Comparison of ENCODE assay signal across 1 cellular context in the genomic region with DNA sequence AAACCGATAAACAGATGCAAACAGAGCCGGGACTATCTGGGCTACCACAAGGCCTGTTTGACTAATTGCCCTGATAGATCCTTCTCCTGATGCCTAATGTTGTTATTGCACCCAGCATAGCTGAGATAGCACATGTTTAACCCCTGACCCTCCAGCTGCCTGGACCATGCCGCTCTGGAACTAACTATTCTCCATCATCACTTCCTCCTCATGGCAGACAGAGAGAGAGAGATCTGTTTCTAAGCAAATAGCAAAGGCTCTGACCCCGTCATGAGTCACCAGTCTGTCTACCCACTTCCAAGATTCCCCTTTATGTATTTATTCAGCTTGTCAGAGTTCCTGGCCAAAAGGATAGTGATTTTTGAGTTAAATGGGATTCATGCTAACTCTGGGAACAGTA.
TF ChIP-seq lines count a peak whose summit lies in the region.

No MANE protein-coding gene starts in this region.

TF ChIP-seq in HepG2, 621 proteins besides CTCF, POLR2A, EP300 and RAD21 (continued from another document and continues in another):
- TF ChIP-seq, protein P1, sequence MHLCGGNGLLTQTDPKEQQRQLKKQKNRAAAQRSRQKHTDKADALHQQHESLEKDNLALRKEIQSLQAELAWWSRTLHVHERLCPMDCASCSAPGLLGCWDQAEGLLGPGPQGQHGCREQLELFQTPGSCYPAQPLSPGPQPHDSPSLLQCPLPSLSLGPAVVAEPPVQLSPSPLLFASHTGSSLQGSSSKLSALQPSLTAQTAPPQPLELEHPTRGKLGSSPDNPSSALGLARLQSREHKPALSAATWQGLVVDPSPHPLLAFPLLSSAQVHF (CRISPR knock-in tag; IDR thresholded peaks at IDR 0.05): no peak
- TF ChIP-seq, protein P2, sequence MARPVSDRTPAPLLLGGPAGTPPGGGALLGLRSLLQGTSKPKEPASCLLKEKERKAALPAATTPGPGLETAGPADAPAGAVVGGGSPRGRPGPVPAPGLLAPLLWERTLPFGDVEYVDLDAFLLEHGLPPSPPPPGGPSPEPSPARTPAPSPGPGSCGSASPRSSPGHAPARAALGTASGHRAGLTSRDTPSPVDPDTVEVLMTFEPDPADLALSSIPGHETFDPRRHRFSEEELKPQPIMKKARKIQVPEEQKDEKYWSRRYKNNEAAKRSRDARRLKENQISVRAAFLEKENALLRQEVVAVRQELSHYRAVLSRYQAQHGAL (CRISPR knock-in tag; IDR thresholded peaks at IDR 0.05; ENCODE audit: not compliant biosample characterization): no peak
- TF ChIP-seq HDAC2 (CRISPR knock-in tag; IDR thresholded peaks at IDR 0.05) (peak; percentile 70), SAP130 (CRISPR knock-in tag; IDR thresholded peaks at IDR 0.05; ENCODE audit: low read depth) (peak; percentile 79), SYNCRIP (IDR thresholded peaks at IDR 0.05; ENCODE audit: insufficient read depth, low read depth, low read length) (no peak), KDM6A (CRISPR knock-in tag; IDR thresholded peaks at IDR 0.05; ENCODE audit: low read depth) (peak; percentile 15; the same call in 1 of the 2 replicates), SIN3A (IDR thresholded peaks at IDR 0.05; ENCODE audit: borderline replicate concordance, low read depth, low read length) (no peak), PTBP1 (IDR thresholded peaks at IDR 0.05; ENCODE audit: low read depth, low read length, poor library complexity, severe bottlenecking) (no peak), ATF7 (IDR thresholded peaks at IDR 0.05) (no peak), ATF7 (CRISPR knock-in tag; IDR thresholded peaks at IDR 0.05) (no peak), ZNF263 (CRISPR knock-in tag; IDR thresholded peaks at IDR 0.05) (no peak), NFYB (CRISPR knock-in tag; IDR thresholded peaks at IDR 0.05) (no peak), ZNF431 (CRISPR knock-in tag; IDR thresholded peaks at IDR 0.05; ENCODE audit: borderline replicate concordance, low read depth) (no peak), GABPB1 (CRISPR knock-in tag; IDR thresholded peaks at IDR 0.05) (peak; percentile 26; the same call in 1 of the 2 replicates), WIZ (CRISPR knock-in tag; IDR thresholded peaks at IDR 0.05) (no peak), MAFF (IDR thresholded peaks at IDR 0.05; ENCODE audit: low read depth, low read length) (no peak), NR2F1 (CRISPR knock-in tag; IDR thresholded peaks at IDR 0.05) (peak; percentile 52 to 96; a peak in 3 of 4 replicates), SMAD1 (CRISPR knock-in tag; IDR thresholded peaks at IDR 0.05; ENCODE audit: borderline replicate concordance, low read depth) (no peak), HNRNPK (IDR thresholded peaks at IDR 0.05; ENCODE audit: low read depth, low read length, poor library complexity, severe bottlenecking) (no peak)
- TF ChIP-seq, protein P3, sequence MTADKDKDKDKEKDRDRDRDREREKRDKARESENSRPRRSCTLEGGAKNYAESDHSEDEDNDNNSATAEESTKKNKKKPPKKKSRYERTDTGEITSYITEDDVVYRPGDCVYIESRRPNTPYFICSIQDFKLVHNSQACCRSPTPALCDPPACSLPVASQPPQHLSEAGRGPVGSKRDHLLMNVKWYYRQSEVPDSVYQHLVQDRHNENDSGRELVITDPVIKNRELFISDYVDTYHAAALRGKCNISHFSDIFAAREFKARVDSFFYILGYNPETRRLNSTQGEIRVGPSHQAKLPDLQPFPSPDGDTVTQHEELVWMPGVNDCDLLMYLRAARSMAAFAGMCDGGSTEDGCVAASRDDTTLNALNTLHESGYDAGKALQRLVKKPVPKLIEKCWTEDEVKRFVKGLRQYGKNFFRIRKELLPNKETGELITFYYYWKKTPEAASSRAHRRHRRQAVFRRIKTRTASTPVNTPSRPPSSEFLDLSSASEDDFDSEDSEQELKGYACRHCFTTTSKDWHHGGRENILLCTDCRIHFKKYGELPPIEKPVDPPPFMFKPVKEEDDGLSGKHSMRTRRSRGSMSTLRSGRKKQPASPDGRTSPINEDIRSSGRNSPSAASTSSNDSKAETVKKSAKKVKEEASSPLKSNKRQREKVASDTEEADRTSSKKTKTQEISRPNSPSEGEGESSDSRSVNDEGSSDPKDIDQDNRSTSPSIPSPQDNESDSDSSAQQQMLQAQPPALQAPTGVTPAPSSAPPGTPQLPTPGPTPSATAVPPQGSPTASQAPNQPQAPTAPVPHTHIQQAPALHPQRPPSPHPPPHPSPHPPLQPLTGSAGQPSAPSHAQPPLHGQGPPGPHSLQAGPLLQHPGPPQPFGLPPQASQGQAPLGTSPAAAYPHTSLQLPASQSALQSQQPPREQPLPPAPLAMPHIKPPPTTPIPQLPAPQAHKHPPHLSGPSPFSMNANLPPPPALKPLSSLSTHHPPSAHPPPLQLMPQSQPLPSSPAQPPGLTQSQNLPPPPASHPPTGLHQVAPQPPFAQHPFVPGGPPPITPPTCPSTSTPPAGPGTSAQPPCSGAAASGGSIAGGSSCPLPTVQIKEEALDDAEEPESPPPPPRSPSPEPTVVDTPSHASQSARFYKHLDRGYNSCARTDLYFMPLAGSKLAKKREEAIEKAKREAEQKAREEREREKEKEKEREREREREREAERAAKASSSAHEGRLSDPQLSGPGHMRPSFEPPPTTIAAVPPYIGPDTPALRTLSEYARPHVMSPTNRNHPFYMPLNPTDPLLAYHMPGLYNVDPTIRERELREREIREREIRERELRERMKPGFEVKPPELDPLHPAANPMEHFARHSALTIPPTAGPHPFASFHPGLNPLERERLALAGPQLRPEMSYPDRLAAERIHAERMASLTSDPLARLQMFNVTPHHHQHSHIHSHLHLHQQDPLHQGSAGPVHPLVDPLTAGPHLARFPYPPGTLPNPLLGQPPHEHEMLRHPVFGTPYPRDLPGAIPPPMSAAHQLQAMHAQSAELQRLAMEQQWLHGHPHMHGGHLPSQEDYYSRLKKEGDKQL (CRISPR knock-in tag; IDR thresholded peaks at IDR 0.05; ENCODE audit: low read depth): peak; percentile 54; the same call in 1 of the 2 replicates
- TF ChIP-seq, protein P4, sequence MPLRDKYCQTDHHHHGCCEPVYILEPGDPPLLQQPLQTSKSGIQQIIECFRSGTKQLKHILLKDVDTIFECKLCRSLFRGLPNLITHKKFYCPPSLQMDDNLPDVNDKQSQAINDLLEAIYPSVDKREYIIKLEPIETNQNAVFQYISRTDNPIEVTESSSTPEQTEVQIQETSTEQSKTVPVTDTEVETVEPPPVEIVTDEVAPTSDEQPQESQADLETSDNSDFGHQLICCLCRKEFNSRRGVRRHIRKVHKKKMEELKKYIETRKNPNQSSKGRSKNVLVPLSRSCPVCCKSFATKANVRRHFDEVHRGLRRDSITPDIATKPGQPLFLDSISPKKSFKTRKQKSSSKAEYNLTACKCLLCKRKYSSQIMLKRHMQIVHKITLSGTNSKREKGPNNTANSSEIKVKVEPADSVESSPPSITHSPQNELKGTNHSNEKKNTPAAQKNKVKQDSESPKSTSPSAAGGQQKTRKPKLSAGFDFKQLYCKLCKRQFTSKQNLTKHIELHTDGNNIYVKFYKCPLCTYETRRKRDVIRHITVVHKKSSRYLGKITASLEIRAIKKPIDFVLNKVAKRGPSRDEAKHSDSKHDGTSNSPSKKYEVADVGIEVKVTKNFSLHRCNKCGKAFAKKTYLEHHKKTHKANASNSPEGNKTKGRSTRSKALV (CRISPR knock-in tag; IDR thresholded peaks at IDR 0.05): no peak
- TF ChIP-seq, protein P5, sequence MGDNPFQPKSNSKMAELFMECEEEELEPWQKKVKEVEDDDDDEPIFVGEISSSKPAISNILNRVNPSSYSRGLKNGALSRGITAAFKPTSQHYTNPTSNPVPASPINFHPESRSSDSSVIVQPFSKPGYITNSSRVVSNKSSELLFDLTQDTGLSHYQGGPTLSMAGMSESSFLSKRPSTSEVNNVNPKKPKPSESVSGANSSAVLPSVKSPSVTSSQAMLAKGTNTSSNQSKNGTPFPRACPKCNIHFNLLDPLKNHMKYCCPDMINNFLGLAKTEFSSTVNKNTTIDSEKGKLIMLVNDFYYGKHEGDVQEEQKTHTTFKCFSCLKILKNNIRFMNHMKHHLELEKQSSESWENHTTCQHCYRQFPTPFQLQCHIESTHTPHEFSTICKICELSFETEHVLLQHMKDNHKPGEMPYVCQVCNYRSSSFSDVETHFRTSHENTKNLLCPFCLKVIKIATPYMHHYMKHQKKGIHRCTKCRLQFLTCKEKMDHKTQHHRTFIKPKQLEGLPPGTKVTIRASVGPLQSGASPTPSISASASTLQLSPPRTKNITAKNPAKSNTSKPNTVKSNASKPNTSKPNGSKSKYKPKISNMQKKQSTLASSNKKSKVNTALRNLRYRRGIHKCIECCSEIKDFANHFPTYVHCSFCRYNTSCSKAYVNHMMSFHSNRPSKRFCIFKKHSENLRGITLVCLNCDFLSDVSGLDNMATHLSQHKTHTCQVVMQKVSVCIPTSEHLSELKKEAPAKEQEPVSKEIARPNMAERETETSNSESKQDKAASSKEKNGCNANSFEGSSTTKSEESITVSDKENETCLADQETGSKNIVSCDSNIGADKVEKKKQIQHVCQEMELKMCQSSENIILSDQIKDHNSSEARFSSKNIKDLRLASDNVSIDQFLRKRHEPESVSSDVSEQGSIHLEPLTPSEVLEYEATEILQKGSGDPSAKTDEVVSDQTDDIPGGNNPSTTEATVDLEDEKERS (CRISPR knock-in tag; IDR thresholded peaks at IDR 0.05): no peak
- TF ChIP-seq, protein P6, sequence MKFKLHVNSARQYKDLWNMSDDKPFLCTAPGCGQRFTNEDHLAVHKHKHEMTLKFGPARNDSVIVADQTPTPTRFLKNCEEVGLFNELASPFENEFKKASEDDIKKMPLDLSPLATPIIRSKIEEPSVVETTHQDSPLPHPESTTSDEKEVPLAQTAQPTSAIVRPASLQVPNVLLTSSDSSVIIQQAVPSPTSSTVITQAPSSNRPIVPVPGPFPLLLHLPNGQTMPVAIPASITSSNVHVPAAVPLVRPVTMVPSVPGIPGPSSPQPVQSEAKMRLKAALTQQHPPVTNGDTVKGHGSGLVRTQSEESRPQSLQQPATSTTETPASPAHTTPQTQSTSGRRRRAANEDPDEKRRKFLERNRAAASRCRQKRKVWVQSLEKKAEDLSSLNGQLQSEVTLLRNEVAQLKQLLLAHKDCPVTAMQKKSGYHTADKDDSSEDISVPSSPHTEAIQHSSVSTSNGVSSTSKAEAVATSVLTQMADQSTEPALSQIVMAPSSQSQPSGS (CRISPR knock-in tag; IDR thresholded peaks at IDR 0.05): no peak
- TF ChIP-seq, protein P7, sequence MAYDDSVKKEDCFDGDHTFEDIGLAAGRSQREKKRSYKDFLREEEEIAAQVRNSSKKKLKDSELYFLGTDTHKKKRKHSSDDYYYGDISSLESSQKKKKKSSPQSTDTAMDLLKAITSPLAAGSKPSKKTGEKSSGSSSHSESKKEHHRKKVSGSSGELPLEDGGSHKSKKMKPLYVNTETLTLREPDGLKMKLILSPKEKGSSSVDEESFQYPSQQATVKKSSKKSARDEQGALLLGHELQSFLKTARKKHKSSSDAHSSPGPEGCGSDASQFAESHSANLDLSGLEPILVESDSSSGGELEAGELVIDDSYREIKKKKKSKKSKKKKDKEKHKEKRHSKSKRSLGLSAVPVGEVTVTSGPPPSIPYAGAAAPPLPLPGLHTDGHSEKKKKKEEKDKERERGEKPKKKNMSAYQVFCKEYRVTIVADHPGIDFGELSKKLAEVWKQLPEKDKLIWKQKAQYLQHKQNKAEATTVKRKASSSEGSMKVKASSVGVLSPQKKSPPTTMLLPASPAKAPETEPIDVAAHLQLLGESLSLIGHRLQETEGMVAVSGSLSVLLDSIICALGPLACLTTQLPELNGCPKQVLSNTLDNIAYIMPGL (CRISPR knock-in tag; IDR thresholded peaks at IDR 0.05; ENCODE audit: borderline replicate concordance in 1 of 2, low read depth in 1 of 2): no peak
- TF ChIP-seq, protein P8, sequence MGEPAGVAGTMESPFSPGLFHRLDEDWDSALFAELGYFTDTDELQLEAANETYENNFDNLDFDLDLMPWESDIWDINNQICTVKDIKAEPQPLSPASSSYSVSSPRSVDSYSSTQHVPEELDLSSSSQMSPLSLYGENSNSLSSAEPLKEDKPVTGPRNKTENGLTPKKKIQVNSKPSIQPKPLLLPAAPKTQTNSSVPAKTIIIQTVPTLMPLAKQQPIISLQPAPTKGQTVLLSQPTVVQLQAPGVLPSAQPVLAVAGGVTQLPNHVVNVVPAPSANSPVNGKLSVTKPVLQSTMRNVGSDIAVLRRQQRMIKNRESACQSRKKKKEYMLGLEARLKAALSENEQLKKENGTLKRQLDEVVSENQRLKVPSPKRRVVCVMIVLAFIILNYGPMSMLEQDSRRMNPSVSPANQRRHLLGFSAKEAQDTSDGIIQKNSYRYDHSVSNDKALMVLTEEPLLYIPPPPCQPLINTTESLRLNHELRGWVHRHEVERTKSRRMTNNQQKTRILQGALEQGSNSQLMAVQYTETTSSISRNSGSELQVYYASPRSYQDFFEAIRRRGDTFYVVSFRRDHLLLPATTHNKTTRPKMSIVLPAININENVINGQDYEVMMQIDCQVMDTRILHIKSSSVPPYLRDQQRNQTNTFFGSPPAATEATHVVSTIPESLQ (CRISPR knock-in tag; conservative IDR thresholded peaks at IDR 0.05): no peak
- TF ChIP-seq, protein P9, sequence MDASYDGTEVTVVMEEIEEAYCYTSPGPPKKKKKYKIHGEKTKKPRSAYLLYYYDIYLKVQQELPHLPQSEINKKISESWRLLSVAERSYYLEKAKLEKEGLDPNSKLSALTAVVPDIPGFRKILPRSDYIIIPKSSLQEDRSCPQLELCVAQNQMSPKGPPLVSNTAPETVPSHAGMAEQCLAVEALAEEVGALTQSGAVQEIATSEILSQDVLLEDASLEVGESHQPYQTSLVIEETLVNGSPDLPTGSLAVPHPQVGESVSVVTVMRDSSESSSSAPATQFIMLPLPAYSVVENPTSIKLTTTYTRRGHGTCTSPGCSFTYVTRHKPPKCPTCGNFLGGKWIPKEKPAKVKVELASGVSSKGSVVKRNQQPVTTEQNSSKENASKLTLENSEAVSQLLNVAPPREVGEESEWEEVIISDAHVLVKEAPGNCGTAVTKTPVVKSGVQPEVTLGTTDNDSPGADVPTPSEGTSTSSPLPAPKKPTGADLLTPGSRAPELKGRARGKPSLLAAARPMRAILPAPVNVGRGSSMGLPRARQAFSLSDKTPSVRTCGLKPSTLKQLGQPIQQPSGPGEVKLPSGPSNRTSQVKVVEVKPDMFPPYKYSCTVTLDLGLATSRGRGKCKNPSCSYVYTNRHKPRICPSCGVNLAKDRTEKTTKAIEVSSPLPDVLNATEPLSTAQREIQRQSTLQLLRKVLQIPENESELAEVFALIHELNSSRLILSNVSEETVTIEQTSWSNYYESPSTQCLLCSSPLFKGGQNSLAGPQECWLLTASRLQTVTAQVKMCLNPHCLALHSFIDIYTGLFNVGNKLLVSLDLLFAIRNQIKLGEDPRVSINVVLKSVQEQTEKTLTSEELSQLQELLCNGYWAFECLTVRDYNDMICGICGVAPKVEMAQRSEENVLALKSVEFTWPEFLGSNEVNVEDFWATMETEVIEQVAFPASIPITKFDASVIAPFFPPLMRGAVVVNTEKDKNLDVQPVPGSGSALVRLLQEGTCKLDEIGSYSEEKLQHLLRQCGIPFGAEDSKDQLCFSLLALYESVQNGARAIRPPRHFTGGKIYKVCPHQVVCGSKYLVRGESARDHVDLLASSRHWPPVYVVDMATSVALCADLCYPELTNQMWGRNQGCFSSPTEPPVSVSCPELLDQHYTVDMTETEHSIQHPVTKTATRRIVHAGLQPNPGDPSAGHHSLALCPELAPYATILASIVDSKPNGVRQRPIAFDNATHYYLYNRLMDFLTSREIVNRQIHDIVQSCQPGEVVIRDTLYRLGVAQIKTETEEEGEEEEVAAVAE (CRISPR knock-in tag; IDR thresholded peaks at IDR 0.05; ENCODE audit: borderline replicate concordance): no peak
- TF ChIP-seq, protein P10, sequence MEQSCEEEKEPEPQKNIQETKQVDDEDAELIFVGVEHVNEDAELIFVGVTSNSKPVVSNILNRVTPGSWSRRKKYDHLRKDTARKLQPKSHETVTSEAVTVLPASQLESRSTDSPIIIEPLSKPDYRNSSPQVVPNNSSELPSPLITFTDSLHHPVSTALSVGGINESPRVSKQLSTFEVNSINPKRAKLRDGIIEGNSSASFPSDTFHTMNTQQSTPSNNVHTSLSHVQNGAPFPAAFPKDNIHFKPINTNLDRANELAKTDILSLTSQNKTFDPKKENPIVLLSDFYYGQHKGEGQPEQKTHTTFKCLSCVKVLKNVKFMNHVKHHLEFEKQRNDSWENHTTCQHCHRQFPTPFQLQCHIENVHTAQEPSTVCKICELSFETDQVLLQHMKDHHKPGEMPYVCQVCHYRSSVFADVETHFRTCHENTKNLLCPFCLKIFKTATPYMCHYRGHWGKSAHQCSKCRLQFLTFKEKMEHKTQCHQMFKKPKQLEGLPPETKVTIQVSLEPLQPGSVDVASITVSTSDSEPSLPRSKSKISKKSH (CRISPR knock-in tag; IDR thresholded peaks at IDR 0.05; ENCODE audit: borderline replicate concordance): no peak
